In genomic region chr3:110164632-110165240, GRCh38 we compare ENCODE assay signal across 24 cellular contexts.
DNase-seq lines count a peak whose midpoint lies in the region; ATAC-seq and TF ChIP-seq lines count a peak whose summit lies in the region.
"Had no signal": no experiment of that assay in that cellular context is flagged by ENCODE, and none has a peak within 500 bp of the region (broad histone marks: within the 10 kb centered on the region; RNA-seq: fewer than 3 reads in every experiment).

No MANE protein-coding gene starts in this region.

- no peak overlapping the region for H3K4me3 ChIP-seq in SJSA1
- H3K4me3 ChIP-seq in fibroblast of lung (replicated peaks in 1 of 4; ENCODE audit: control extremely low read depth in 1 of 4, insufficient read depth in 1 of 4, low read depth in 3 of 4, low read length in 4 of 4): no peak overlapping the region
- H3K4me3 ChIP-seq in right lobe of liver: no peak overlapping the region
- H3K4me3 ChIP-seq: GM12878, suprapubic skin had no signal

- H3K9me3 ChIP-seq in ES-I3 (ENCODE audit: control insufficient read depth, insufficient read depth, low read length): no peaks in the 10 kb centered on the region
- H3K9me3 ChIP-seq in SJSA1 (replicated peaks): no peaks in the 10 kb centered on the region
- no peaks in the 10 kb centered on the region for H3K9me3 ChIP-seq in fibroblast of lung (ENCODE audit: control insufficient read depth, insufficient read depth, low read depth, low read length)
- H3K9me3 ChIP-seq in right lobe of liver: no peaks in the 10 kb centered on the region
- H3K9me3 ChIP-seq: suprapubic skin had no signal

- H3K4me3 Mint-ChIP-seq in nephron: no peak overlapping the region
- no peak overlapping the region for H3K4me3 Mint-ChIP-seq in activated CD8-positive, alpha-beta T cell treated with anti-CD3 and anti-CD28 coated beads for 36 hours
- H3K4me3 Mint-ChIP-seq in activated CD8-positive, alpha-beta memory T cell treated with anti-CD3 and anti-CD28 coated beads, Interleukin-2, amount 10 ng/mL, durations not matched to agents 7 days and 5 days: no peak overlapping the region
- H3K4me3 Mint-ChIP-seq: activated CD8-positive, alpha-beta T cell treated with anti-CD3 and anti-CD28 coated beads, Interleukin-2, amount 10 ng/mL, durations not matched to agents 7 days and 5 days; activated naive CD4-positive, alpha-beta T cell treated with anti-CD3 and anti-CD28 coated beads, Interleukin-2, amount 10 ng/mL, durations not matched to agents 7 days and 5 days; activated T-cell treated with anti-CD3 and anti-CD28 coated beads, Interleukin-2, amount 50 U/mL, for 24 hours had no signal

- no peaks in the 10 kb centered on the region for H3K9me3 Mint-ChIP-seq in nephron
- H3K9me3 Mint-ChIP-seq in activated CD8-positive, alpha-beta T cell treated with anti-CD3 and anti-CD28 coated beads for 36 hours: no peaks in the 10 kb centered on the region
- H3K9me3 Mint-ChIP-seq in activated CD8-positive, alpha-beta memory T cell treated with anti-CD3 and anti-CD28 coated beads, Interleukin-2, amount 10 ng/mL, durations not matched to agents 7 days and 5 days (ENCODE audit: low read depth): no peaks in the 10 kb centered on the region
- H3K9me3 Mint-ChIP-seq: activated naive CD4-positive, alpha-beta T cell treated with anti-CD3 and anti-CD28 coated beads, Interleukin-2, amount 10 ng/mL, durations not matched to agents 7 days and 5 days; activated T-cell treated with anti-CD3 and anti-CD28 coated beads, Interleukin-2, amount 50 U/mL, for 24 hours had no signal

- no peak for ATAC-seq in activated CD8-positive, alpha-beta T cell treated with anti-CD3 and anti-CD28 coated beads for 36 hours
- ATAC-seq in right lobe of liver: no peak
- no peak for ATAC-seq in activated CD8-positive, alpha-beta memory T cell treated with anti-CD3 and anti-CD28 coated beads, Interleukin-2, amount 10 ng/mL, durations not matched to agents 7 days and 5 days
- ATAC-seq: activated CD8-positive, alpha-beta T cell treated with anti-CD3 and anti-CD28 coated beads, Interleukin-2, amount 10 ng/mL, durations not matched to agents 7 days and 5 days; GM12878; HCT116; HepG2; naive thymus-derived CD4-positive, alpha-beta T cell; sciatic nerve had no signal

- peaks cover 10% of the 10 kb centered on the region for H3K4me1 ChIP-seq in ES-I3 (ENCODE audit: insufficient read depth, low read length)
- H3K4me1 ChIP-seq in SJSA1 (replicated peaks): peaks cover 10% of the 10 kb centered on the region
- no peaks in the 10 kb centered on the region for H3K4me1 ChIP-seq in fibroblast of lung (ENCODE audit: control insufficient read depth, extremely low read depth, insufficient read depth, low read length)
- H3K4me1 ChIP-seq in right lobe of liver: no peaks in the 10 kb centered on the region
- H3K4me1 ChIP-seq: parathyroid adenoma, suprapubic skin had no signal

- H3K36me3 ChIP-seq in ES-I3 (ENCODE audit: insufficient read depth, low read length): no peaks in the 10 kb centered on the region
- H3K36me3 ChIP-seq in SJSA1: no peaks in the 10 kb centered on the region
- no peaks in the 10 kb centered on the region for H3K36me3 ChIP-seq in fibroblast of lung (ENCODE audit: control insufficient read depth, insufficient read depth, low read length)
- no peaks in the 10 kb centered on the region for H3K36me3 ChIP-seq in right lobe of liver
- H3K36me3 ChIP-seq: suprapubic skin had no signal

- H3K27ac Mint-ChIP-seq in nephron: peak overlapping the region in 2 of 3 experiments; percentile 27 to 37
- H3K27ac Mint-ChIP-seq in activated CD8-positive, alpha-beta T cell treated with anti-CD3 and anti-CD28 coated beads for 36 hours: no peak overlapping the region
- no peak overlapping the region for H3K27ac Mint-ChIP-seq in activated CD8-positive, alpha-beta memory T cell treated with anti-CD3 and anti-CD28 coated beads, Interleukin-2, amount 10 ng/mL, durations not matched to agents 7 days and 5 days
- H3K27ac Mint-ChIP-seq: activated CD8-positive, alpha-beta T cell treated with anti-CD3 and anti-CD28 coated beads, Interleukin-2, amount 10 ng/mL, durations not matched to agents 7 days and 5 days; activated naive CD4-positive, alpha-beta T cell treated with anti-CD3 and anti-CD28 coated beads, Interleukin-2, amount 10 ng/mL, durations not matched to agents 7 days and 5 days; activated T-cell treated with anti-CD3 and anti-CD28 coated beads, Interleukin-2, amount 50 U/mL, for 24 hours; CD4-positive, CD25-positive, alpha-beta regulatory T cell; naive thymus-derived CD4-positive, alpha-beta T cell had no signal

- H3K9ac ChIP-seq in ES-I3 (ENCODE audit: low read depth, low read length) (peak overlapping the region; percentile 12; the same call in 1 of the 2 replicates), fibroblast of lung (ENCODE audit: insufficient read depth, low read length) (no peak overlapping the region)
- H3K9ac ChIP-seq: parathyroid adenoma had no signal

- no peaks in the 10 kb centered on the region for H3K79me2 ChIP-seq in fibroblast of lung (ENCODE audit: control insufficient read depth, insufficient read depth, low read length)
- H3K79me2 ChIP-seq: parathyroid adenoma had no signal

- H3K4me2 ChIP-seq in fibroblast of lung (ENCODE audit: extremely low read depth, insufficient read depth, low read length): no peak overlapping the region

- H3K27me3 ChIP-seq in SJSA1 (replicated peaks): no peaks in the 10 kb centered on the region
- no peaks in the 10 kb centered on the region for H3K27me3 ChIP-seq in fibroblast of lung (ENCODE audit: control insufficient read depth, insufficient read depth, low read length)
- H3K27me3 ChIP-seq in right lobe of liver: no peaks in the 10 kb centered on the region
- H3K27me3 ChIP-seq: suprapubic skin had no signal

- H3K27ac ChIP-seq in SJSA1: 0 out of 2 replicates have a peak overlapping the region, but pooled peaks have one; percentile 19
- no peak overlapping the region for H3K27ac ChIP-seq in fibroblast of lung (ENCODE audit: insufficient read depth, low read length)
- no peak overlapping the region for H3K27ac ChIP-seq in right lobe of liver
- H3K27ac ChIP-seq: parathyroid adenoma, suprapubic skin had no signal

- CTCF ChIA-PET in activated CD8-positive, alpha-beta T cell treated with anti-CD3 and anti-CD28 coated beads for 36 hours (lab: Charles Lee): no interaction called here
- CTCF ChIA-PET in activated CD8-positive, alpha-beta memory T cell treated with anti-CD3 and anti-CD28 coated beads, Interleukin-2, amount 10 ng/mL, durations not matched to agents 7 days and 5 days (lab: Charles Lee): interaction anchor here (1.3 kb wide), 1 partner anchor 10 kb away, joined by 3 read pairs; no protein-coding TSS in a partner anchor

- H4K20me1 ChIP-seq in fibroblast of lung (ENCODE audit: control insufficient read depth, extremely low read depth, insufficient read depth, low read length): no peaks in the 10 kb centered on the region

- POLR2A ChIA-PET in activated CD8-positive, alpha-beta T cell treated with anti-CD3 and anti-CD28 coated beads for 36 hours (lab: Charles Lee): no interaction called here

- no peak for TF ChIP-seq POLR2A in right lobe of liver (IDR thresholded peaks at IDR 0.05)

- peaks cover 22% of the 10 kb centered on the region for H3K4me1 Mint-ChIP-seq in nephron
- no peaks in the 10 kb centered on the region for H3K4me1 Mint-ChIP-seq in activated CD8-positive, alpha-beta T cell treated with anti-CD3 and anti-CD28 coated beads for 36 hours (ENCODE audit: low read depth)
- no peaks in the 10 kb centered on the region for H3K4me1 Mint-ChIP-seq in activated CD8-positive, alpha-beta memory T cell treated with anti-CD3 and anti-CD28 coated beads, Interleukin-2, amount 10 ng/mL, durations not matched to agents 7 days and 5 days
- H3K4me1 Mint-ChIP-seq: activated naive CD4-positive, alpha-beta T cell treated with anti-CD3 and anti-CD28 coated beads, Interleukin-2, amount 10 ng/mL, durations not matched to agents 7 days and 5 days; naive thymus-derived CD4-positive, alpha-beta T cell had no signal

- H2AFZ ChIP-seq in fibroblast of lung (ENCODE audit: low read length): peak overlapping the region; percentile 35

- no peaks in the 10 kb centered on the region for H3K27me3 Mint-ChIP-seq in nephron (ENCODE audit: low read depth)
- no peaks in the 10 kb centered on the region for H3K27me3 Mint-ChIP-seq in activated CD8-positive, alpha-beta T cell treated with anti-CD3 and anti-CD28 coated beads for 36 hours
- H3K27me3 Mint-ChIP-seq in activated CD8-positive, alpha-beta memory T cell treated with anti-CD3 and anti-CD28 coated beads, Interleukin-2, amount 10 ng/mL, durations not matched to agents 7 days and 5 days: no peaks in the 10 kb centered on the region
- H3K27me3 Mint-ChIP-seq: activated naive CD4-positive, alpha-beta T cell treated with anti-CD3 and anti-CD28 coated beads, Interleukin-2, amount 10 ng/mL, durations not matched to agents 7 days and 5 days; activated T-cell treated with anti-CD3 and anti-CD28 coated beads, Interleukin-2, amount 50 U/mL, for 24 hours; CD4-positive, CD25-positive, alpha-beta regulatory T cell had no signal

- TF ChIP-seq CTCF in fibroblast of lung (conservative IDR thresholded peaks at IDR 0.05 in 1 of 2, IDR thresholded peaks at IDR 0.05 in 1 of 2; ENCODE audit: low read depth in 1 of 2, low read length in 2 of 2): no peak
- TF ChIP-seq CTCF in nephron (IDR thresholded peaks at IDR 0.05; ENCODE audit: unreplicated experiment in 3 of 3): no peak
- TF ChIP-seq CTCF in activated CD8-positive, alpha-beta T cell treated with anti-CD3 and anti-CD28 coated beads for 36 hours (IDR thresholded peaks at IDR 0.05): no peak
- no peak for TF ChIP-seq CTCF in right lobe of liver (IDR thresholded peaks at IDR 0.05)

- DNase-seq in SJSA1 (ENCODE audit: low read depth in 1 of 2, low spot score in 2 of 2) (peak in 1 of 2 experiments; percentile 4), fibroblast of lung (ENCODE audit: low read depth in 2 of 2) (no peak), NCI-H526 treated with DMSO at 0.1 percent for 48 hours (lab: John Stamatoyannopoulos, UW) (no peak), right lobe of liver (no peak)
- no peak for DNase-seq in activated CD8-positive, alpha-beta T cell treated with anti-CD3 and anti-CD28 coated beads for 36 hours
- DNase-seq in activated CD8-positive, alpha-beta memory T cell treated with anti-CD3 and anti-CD28 coated beads, Interleukin-2, amount 10 ng/mL, durations not matched to agents 7 days and 5 days: no peak
- DNase-seq: activated CD8-positive, alpha-beta T cell treated with anti-CD3 and anti-CD28 coated beads, Interleukin-2, amount 10 ng/mL, durations not matched to agents 7 days and 5 days; activated naive CD4-positive, alpha-beta T cell treated with anti-CD3 and anti-CD28 coated beads, Interleukin-2, amount 10 ng/mL, durations not matched to agents 7 days and 5 days; activated T-cell treated with anti-CD3 and anti-CD28 coated beads, Interleukin-2, amount 50 U/mL, for 24 hours; aorta; CD4-positive, CD25-positive, alpha-beta regulatory T cell; effector memory CD4-positive, alpha-beta T cell; naive thymus-derived CD4-positive, alpha-beta T cell; NCI-H2171 treated with DMSO at 0.1 percent for 48 hours; NCI-H526; T1000 had no signal

- 37% methylated on average over 5 of the region's 5 CpGs for WGBS in right lobe of liver (ENCODE audit: insufficient coverage, low coverage, low lambda C conversion rate, missing lambda C conversion rate)

- intact Hi-C loops in activated CD8-positive, alpha-beta T cell treated with anti-CD3 and anti-CD28 coated beads for 36 hours (cut with micrococcal nuclease): no loop called here
- intact Hi-C loops in right lobe of liver (cut with DNase I): no loop called here

- H3K36me3 Mint-ChIP-seq in nephron (ENCODE audit: low read depth): no peaks in the 10 kb centered on the region
- no peaks in the 10 kb centered on the region for H3K36me3 Mint-ChIP-seq in activated CD8-positive, alpha-beta T cell treated with anti-CD3 and anti-CD28 coated beads for 36 hours (ENCODE audit: low read depth)
- no peaks in the 10 kb centered on the region for H3K36me3 Mint-ChIP-seq in activated CD8-positive, alpha-beta memory T cell treated with anti-CD3 and anti-CD28 coated beads, Interleukin-2, amount 10 ng/mL, durations not matched to agents 7 days and 5 days
- H3K36me3 Mint-ChIP-seq: activated naive CD4-positive, alpha-beta T cell treated with anti-CD3 and anti-CD28 coated beads, Interleukin-2, amount 10 ng/mL, durations not matched to agents 7 days and 5 days; CD4-positive, CD25-positive, alpha-beta regulatory T cell; naive thymus-derived CD4-positive, alpha-beta T cell had no signal

Comparison
In these comparisons a context has a peak if more than half of its experiments do, and no peak if none do; other contexts are left out.
1. H3K27ac Mint-ChIP-seq: peak in nephron (2 of 3); none in activated CD8-positive, alpha-beta T cell treated with anti-CD3 and anti-CD28 coated beads for 36 hours (single experiment) and activated CD8-positive, alpha-beta memory T cell treated with anti-CD3 and anti-CD28 coated beads, Interleukin-2, amount 10 ng/mL, durations not matched to agents 7 days and 5 days (single experiment).